ENCODE assay signal across 21 cellular contexts in genomic region chr22:44098966-44099530, GRCh38.
DNase-seq lines count a peak whose midpoint lies in the region; ATAC-seq, FAIRE-seq and TF ChIP-seq lines count a peak whose summit lies in the region.
"Had no signal": no experiment of that assay in that cellular context is flagged by ENCODE, and none has a peak within 500 bp of the region (broad histone marks: within the 10 kb centered on the region; RNA-seq: fewer than 3 reads in every experiment).

No MANE protein-coding gene starts in this region.

- H3K27ac Mint-ChIP-seq in T-helper 17 cell = peak overlapping the region; percentile 56
- no peak overlapping the region for H3K27ac Mint-ChIP-seq in activated CD4-positive, alpha-beta T cell treated with anti-CD3 and anti-CD28 coated beads, Interleukin-2, amount 10 ng/mL, durations not matched to agents 7 days and 5 days

- no peak overlapping the region for H3K4me3 Mint-ChIP-seq in T-helper 17 cell
- H3K4me3 Mint-ChIP-seq in activated CD4-positive, alpha-beta T cell treated with anti-CD3 and anti-CD28 coated beads, Interleukin-2, amount 10 ng/mL, durations not matched to agents 7 days and 5 days = no peak overlapping the region
- H3K4me3 Mint-ChIP-seq: CD4-positive, alpha-beta memory T cell had no signal

- no peak for FAIRE-seq in kidney (lab: Jason Lieb, UNC)
- FAIRE-seq: GM19239, HTR-8/SVneo had no signal

- H3K27me3 ChIP-seq in HL-60 (ENCODE audit: insufficient read depth, poor library complexity, severe bottlenecking) = no peaks in the 10 kb centered on the region
- no peaks in the 10 kb centered on the region for H3K27me3 ChIP-seq in osteoblast (ENCODE audit: insufficient read depth, low read length)

- ATAC-seq in T-helper 17 cell (no peak), GM19023 (IDR thresholded peaks at IDR 0.05; ENCODE audit: unreplicated experiment) (no peak)

- POLR2A ChIA-PET in activated CD4-positive, alpha-beta T cell treated with anti-CD3 and anti-CD28 coated beads, Interleukin-2, amount 10 ng/mL, durations not matched to agents 7 days and 5 days (lab: Charles Lee) = no interaction called here

- no peaks in the 10 kb centered on the region for H3K27me3 Mint-ChIP-seq in T-helper 17 cell
- H3K27me3 Mint-ChIP-seq in activated CD4-positive, alpha-beta T cell treated with anti-CD3 and anti-CD28 coated beads, Interleukin-2, amount 10 ng/mL, durations not matched to agents 7 days and 5 days = no peaks in the 10 kb centered on the region
- H3K27me3 Mint-ChIP-seq: CD4-positive, alpha-beta memory T cell had no signal

- intact Hi-C loops in kidney (cut with DNase I) = no loop called here

- H3K36me3 ChIP-seq in kidney (ENCODE audit: control insufficient read depth in 1 of 2, insufficient read depth in 2 of 2, low read length in 2 of 2) (no peaks in the 10 kb centered on the region), osteoblast (ENCODE audit: insufficient read depth, low read length) (peaks cover 5% of the 10 kb centered on the region)

- H3K9me3 Mint-ChIP-seq in activated CD4-positive, alpha-beta T cell treated with anti-CD3 and anti-CD28 coated beads, Interleukin-2, amount 10 ng/mL, durations not matched to agents 7 days and 5 days = no peaks in the 10 kb centered on the region
- H3K9me3 Mint-ChIP-seq: CD4-positive, alpha-beta memory T cell had no signal

- H3K4me1 ChIP-seq in kidney (ENCODE audit: control insufficient read depth in 1 of 2, insufficient read depth in 1 of 2, low read depth in 1 of 2, low read length in 2 of 2) (peaks cover 0 to 2% of the 10 kb centered on the region in 2 donors), osteoblast (ENCODE audit: insufficient read depth, low read length) (no peaks in the 10 kb centered on the region)

- H3K79me2 ChIP-seq in osteoblast (ENCODE audit: insufficient read depth, low read length) = no peaks in the 10 kb centered on the region

- H3K4me3 ChIP-seq in HL-60 (replicated peaks; ENCODE audit: insufficient read depth, low read length) = no peak overlapping the region
- H3K4me3 ChIP-seq in kidney (ENCODE audit: low read length in 2 of 2) = no peak overlapping the region
- no peak overlapping the region for H3K4me3 ChIP-seq in osteoblast (ENCODE audit: insufficient read depth, low read length)
- H3K4me3 ChIP-seq: PC-9, SK-N-MC had no signal

- no peak overlapping the region for H3K9ac ChIP-seq in kidney (ENCODE audit: low read length in 2 of 2)

- no peak for TF ChIP-seq CTCF in HL-60 (IDR thresholded peaks at IDR 0.05; ENCODE audit: insufficient read depth, low read length)
- TF ChIP-seq CTCF in kidney (IDR thresholded peaks at IDR 0.05; ENCODE audit: borderline replicate concordance, extremely low read depth, insufficient read depth) = no peak
- TF ChIP-seq CTCF in osteoblast (IDR thresholded peaks at IDR 0.05; ENCODE audit: extremely low read depth, low read depth, low read length) = no peak

- no peak overlapping the region for H3K4me2 ChIP-seq in osteoblast (ENCODE audit: insufficient read depth, low read length)
- H3K4me2 ChIP-seq: PC-9 had no signal

- H3K9me3 ChIP-seq in T-helper 17 cell (ENCODE audit: control insufficient read depth, low read length, poor library complexity, severe bottlenecking) (no peaks in the 10 kb centered on the region), kidney (ENCODE audit: control insufficient read depth in 1 of 2, low read length in 2 of 2) (no peaks in the 10 kb centered on the region), osteoblast (ENCODE audit: low read depth, low read length) (no peaks in the 10 kb centered on the region)

- no peaks in the 10 kb centered on the region for H3K4me1 Mint-ChIP-seq in T-helper 17 cell
- no peaks in the 10 kb centered on the region for H3K4me1 Mint-ChIP-seq in activated CD4-positive, alpha-beta T cell treated with anti-CD3 and anti-CD28 coated beads, Interleukin-2, amount 10 ng/mL, durations not matched to agents 7 days and 5 days
- H3K4me1 Mint-ChIP-seq: CD4-positive, alpha-beta memory T cell had no signal

- no peak for DNase-seq in HL-60 (ENCODE audit: low read depth in 1 of 2, low spot score in 1 of 2)
- no peak for DNase-seq in T-helper 17 cell
- DNase-seq in kidney = peak; percentile 37
- peak; percentile 79 for DNase-seq in osteoblast (ENCODE audit: insufficient read length, low spot score, missing footprints)
- no peak for DNase-seq in HUDEP-2 (lab: John Stamatoyannopoulos, UW; ENCODE audit: unreplicated experiment in 76 of 76)
- DNase-seq in activated CD4-positive, alpha-beta T cell treated with anti-CD3 and anti-CD28 coated beads, Interleukin-2, amount 10 ng/mL, durations not matched to agents 7 days and 5 days = no peak
- no peak for DNase-seq in activated gamma-delta T cell treated with Interleukin-2 at 50 U/mL for 16 hours
- DNase-seq: CD4-positive, alpha-beta memory T cell; COR-L47; DMS53; KBM-7; NCI-H1694; NCI-H2029 treated with DMSO at 0.1 percent for 48 hours; NCI-H446 treated with DMSO at 0.1 percent for 48 hours; NCI-H526; PC-9; SHP77 treated with DMSO at 0.1 percent for 48 hours had no signal

- no peaks in the 10 kb centered on the region for H4K20me1 ChIP-seq in osteoblast (ENCODE audit: insufficient read depth, low read length)

- H3K27ac ChIP-seq in HL-60 (replicated peaks) = peak overlapping the region; percentile 59
- no peak overlapping the region for H3K27ac ChIP-seq in kidney (ENCODE audit: low read depth in 2 of 2, low read length in 2 of 2)
- H3K27ac ChIP-seq in osteoblast (ENCODE audit: low read depth, low read length) = no peak overlapping the region
- H3K27ac ChIP-seq: PC-9, SK-N-MC had no signal

- H2AFZ ChIP-seq in osteoblast (ENCODE audit: low read length) = no peak overlapping the region
- H2AFZ ChIP-seq: PC-9 had no signal

- CTCF ChIA-PET in activated CD4-positive, alpha-beta T cell treated with anti-CD3 and anti-CD28 coated beads, Interleukin-2, amount 10 ng/mL, durations not matched to agents 7 days and 5 days (lab: Charles Lee) = no interaction called here

- H3K36me3 Mint-ChIP-seq in T-helper 17 cell (ENCODE audit: low read depth) = no peaks in the 10 kb centered on the region
- H3K36me3 Mint-ChIP-seq in activated CD4-positive, alpha-beta T cell treated with anti-CD3 and anti-CD28 coated beads, Interleukin-2, amount 10 ng/mL, durations not matched to agents 7 days and 5 days (ENCODE audit: low read depth) = no peaks in the 10 kb centered on the region

Comparison
In these comparisons a context has a peak if more than half of its experiments do, and no peak if none do; other contexts are left out.
1. DNase-seq: peak in kidney (single experiment) and osteoblast (single experiment); none in HL-60 (0 of 2), T-helper 17 cell (0 of 3), HUDEP-2 (0 of 76), activated CD4-positive, alpha-beta T cell treated with anti-CD3 and anti-CD28 coated beads, Interleukin-2, amount 10 ng/mL, durations not matched to agents 7 days and 5 days (single experiment) and activated gamma-delta T cell treated with Interleukin-2 at 50 U/mL for 16 hours (single experiment).